1 cellular context compared by ENCODE assay signal in genomic region chr4:105560488-105560887, GRCh38.
TF ChIP-seq lines count a peak whose summit lies in the region.

No MANE protein-coding gene starts in this region.

TF ChIP-seq in A549, 52 proteins besides CTCF, POLR2A, EP300 and RAD21 (continued from another document):
- no peak for TF ChIP-seq ATOH8 (CRISPR knock-in tag; IDR thresholded peaks at IDR 0.05; ENCODE audit: low read depth)
